16 cellular contexts compared by ENCODE assay signal in the genomic region with DNA sequence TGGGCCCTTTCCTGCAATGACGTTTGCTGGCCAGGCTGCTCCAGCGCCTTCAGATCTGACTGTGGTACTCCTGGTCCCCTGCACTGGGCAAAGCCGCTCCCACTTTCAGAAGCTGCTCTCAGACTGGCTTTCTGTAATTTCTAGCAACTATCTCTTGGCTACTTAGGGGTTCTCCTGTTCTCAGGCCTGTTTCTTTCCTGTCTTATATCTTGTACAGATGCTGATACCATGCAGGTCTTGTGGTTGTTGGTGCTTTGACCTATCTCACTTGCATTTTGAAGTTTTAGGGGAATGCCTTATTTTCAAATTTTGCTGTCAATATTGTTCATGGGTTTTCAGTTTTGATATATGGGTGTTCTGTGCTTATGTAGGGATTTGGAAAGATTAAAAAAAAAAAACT.
DNase-seq lines count a peak whose midpoint lies in the region; ATAC-seq, FAIRE-seq and TF ChIP-seq lines count a peak whose summit lies in the region.
"Had no signal": no experiment of that assay in that cellular context is flagged by ENCODE, and none has a peak within 500 bp of the region (broad histone marks: within the 10 kb centered on the region; RNA-seq: fewer than 3 reads in every experiment).

No MANE protein-coding gene starts in this region.

- 72 to 81% (median 72%) methylated on average over 3 of the region's 3 CpGs for WGBS in psoas muscle, 3 donors
- 71 to 76% methylated on average over 3 of the region's 3 CpGs for WGBS in esophagus squamous epithelium, 2 donors

- no peak for FAIRE-seq in urothelium cell line (lab: Jason Lieb, UNC)
- FAIRE-seq: A549, GM12892, GM19239 had no signal

- H3K9me3 ChIP-seq in psoas muscle: no peaks in the 10 kb centered on the region
- no peaks in the 10 kb centered on the region for H3K9me3 ChIP-seq in esophagus squamous epithelium
- H3K9me3 ChIP-seq: A549 had no signal

- H3K36me3 ChIP-seq in psoas muscle (ENCODE audit: insufficient read depth in 1 of 2, low read depth in 1 of 2) (no peaks in the 10 kb centered on the region), esophagus squamous epithelium (no peaks in the 10 kb centered on the region)
- H3K36me3 ChIP-seq: BLaER1 treated with 17β-estradiol and CSF1 and Interleukin-3, amounts not matched to agents 10 nM and 100 nM had no signal

- intact Hi-C loops in cardiac septum (cut with DNase I) (no loop called here), left ventricle myocardium superior (cut with micrococcal nuclease) (no loop called here), psoas muscle (cut with DNase I) (no loop called here), esophagus squamous epithelium (cut with DNase I) (no loop called here), CD14-positive monocyte (cut with micrococcal nuclease) (no loop called here)

- no peaks in the 10 kb centered on the region for H3K9me3 Mint-ChIP-seq in activated T-helper 17 cell treated with anti-CD3 and anti-CD28 coated beads, Interleukin-2, amount 50 U/mL, for 72 hours
- peaks cover 0 to 11% (median 3%) of the 10 kb centered on the region in 7 donors for H3K9me3 Mint-ChIP-seq in CD14-positive monocyte

- H3K27ac Mint-ChIP-seq in activated T-helper 17 cell treated with anti-CD3 and anti-CD28 coated beads, Interleukin-2, amount 50 U/mL, for 72 hours: no peak overlapping the region
- no peak overlapping the region for H3K27ac Mint-ChIP-seq in CD14-positive monocyte

- H3K27ac ChIP-seq in psoas muscle (no peak overlapping the region), esophagus squamous epithelium (no peak overlapping the region)
- H3K27ac ChIP-seq: A549; BLaER1 treated with 17β-estradiol and CSF1 and Interleukin-3, amounts not matched to agents 10 nM and 100 nM had no signal

- peaks cover 27% of the 10 kb centered on the region for H3K27me3 Mint-ChIP-seq in activated T-helper 17 cell treated with anti-CD3 and anti-CD28 coated beads, Interleukin-2, amount 50 U/mL, for 72 hours
- H3K27me3 Mint-ChIP-seq in CD14-positive monocyte (ENCODE audit: low read depth in 3 of 3): peaks cover 2 to 11% (median 3%) of the 10 kb centered on the region in 3 donors

- DNase-seq in cardiac septum (ENCODE audit: low spot score): peak; percentile 14
- no peak for DNase-seq in left ventricle myocardium superior
- peak; percentile 32 for DNase-seq in urothelium cell line (ENCODE audit: low spot score)
- no peak for DNase-seq in psoas muscle
- no peak for DNase-seq in esophagus squamous epithelium (lab: John Stamatoyannopoulos, UW)
- DNase-seq in CD14-positive monocyte (ENCODE audit: low spot score): no peak
- DNase-seq: GDM1, GOT3, NCI-H187, RPMI8226 had no signal

- no peaks in the 10 kb centered on the region for H3K4me1 ChIP-seq in psoas muscle
- peaks cover 0 to 4% (median 0%) of the 10 kb centered on the region in 3 donors for H3K4me1 ChIP-seq in esophagus squamous epithelium
- H3K4me1 ChIP-seq: A549 had no signal

- ATAC-seq in left ventricle myocardium superior (no peak), HG02588 (IDR thresholded peaks at IDR 0.05; ENCODE audit: unreplicated experiment) (peak; percentile 50), psoas muscle (no peak)
- peak; percentile 71 for ATAC-seq in activated T-helper 17 cell treated with anti-CD3 and anti-CD28 coated beads, Interleukin-2, amount 50 U/mL, for 72 hours (replicated peaks)
- ATAC-seq: A549 had no signal

- H3K27me3 ChIP-seq in psoas muscle (ENCODE audit: insufficient read depth in 3 of 3, low read length in 2 of 3) (peaks cover 0 to 9% (median 1%) of the 10 kb centered on the region in 3 donors), esophagus squamous epithelium (peaks cover 0 to 8% (median 0%) of the 10 kb centered on the region in 4 donors)
- H3K27me3 ChIP-seq: BLaER1 treated with 17β-estradiol and CSF1 and Interleukin-3, amounts not matched to agents 10 nM and 100 nM had no signal

- no peaks in the 10 kb centered on the region for H3K36me3 Mint-ChIP-seq in activated T-helper 17 cell treated with anti-CD3 and anti-CD28 coated beads, Interleukin-2, amount 50 U/mL, for 72 hours (ENCODE audit: low read depth)
- no peaks in the 10 kb centered on the region for H3K36me3 Mint-ChIP-seq in CD14-positive monocyte

- H3K4me3 ChIP-seq in psoas muscle: no peak overlapping the region
- no peak overlapping the region for H3K4me3 ChIP-seq in esophagus squamous epithelium
- H3K4me3 ChIP-seq: A549; BLaER1 treated with 17β-estradiol and CSF1 and Interleukin-3, amounts not matched to agents 10 nM and 100 nM had no signal

- H3K4me3 Mint-ChIP-seq in activated T-helper 17 cell treated with anti-CD3 and anti-CD28 coated beads, Interleukin-2, amount 50 U/mL, for 72 hours: no peak overlapping the region
- no peak overlapping the region for H3K4me3 Mint-ChIP-seq in CD14-positive monocyte

- H3K4me1 Mint-ChIP-seq in activated T-helper 17 cell treated with anti-CD3 and anti-CD28 coated beads, Interleukin-2, amount 50 U/mL, for 72 hours: peaks cover 5% of the 10 kb centered on the region
- H3K4me1 Mint-ChIP-seq in CD14-positive monocyte: no peaks in the 10 kb centered on the region

- no peak for TF ChIP-seq POLR2A in esophagus squamous epithelium (IDR thresholded peaks at IDR 0.05)

- TF ChIP-seq CTCF in psoas muscle (IDR thresholded peaks at IDR 0.05) (no peak), esophagus squamous epithelium (IDR thresholded peaks at IDR 0.05) (no peak), CD14-positive monocyte (IDR thresholded peaks at IDR 0.05) (no peak)

Comparison
In these comparisons a context has a peak if more than half of its experiments do, and no peak if none do; other contexts are left out.
1. DNase-seq: peak in cardiac septum (single experiment) and urothelium cell line (single experiment); none in left ventricle myocardium superior (single experiment), psoas muscle (0 of 2), esophagus squamous epithelium (single experiment) and CD14-positive monocyte (single experiment).
2. ATAC-seq: peak in HG02588 (single experiment) and activated T-helper 17 cell treated with anti-CD3 and anti-CD28 coated beads, Interleukin-2, amount 50 U/mL, for 72 hours (single experiment); none in left ventricle myocardium superior (single experiment) and psoas muscle (0 of 4).